Comparison of ENCODE assay signal across 11 cellular contexts in genomic region chr2:42923632-42924425, GRCh38.
DNase-seq lines count a peak whose midpoint lies in the region; TF ChIP-seq lines count a peak whose summit lies in the region.
"Had no signal": no experiment of that assay in that cellular context is flagged by ENCODE, and none has a peak within 500 bp of the region (broad histone marks: within the 10 kb centered on the region; RNA-seq: fewer than 3 reads in every experiment).

No MANE protein-coding gene starts in this region.

- H3K4me3 Mint-ChIP-seq in type B pancreatic cell = peak overlapping the region; percentile 55

- DNase-seq in DMS 273 (lab: John Stamatoyannopoulos, UW; ENCODE audit: unreplicated experiment) = peak; percentile 27
- no peak for DNase-seq in DMS 273 treated with DMSO at 0.1 percent for 48 hours (lab: John Stamatoyannopoulos, UW)
- peak; percentile 60 for DNase-seq in epithelial cell of esophagus (ENCODE audit: low read depth)
- no peak for DNase-seq in type B pancreatic cell (ENCODE audit: extremely low spot score, unreplicated experiment)
- DNase-seq in activated CD4-positive, CD25-positive, alpha-beta regulatory T cell (lab: John Stamatoyannopoulos, UW) = no peak
- DNase-seq in SIG-M5 treated with dmso at 0.1 percent for 504 hours (lab: John Stamatoyannopoulos, UW; ENCODE audit: unreplicated experiment) = no peak
- DNase-seq in activated naive CD4-positive, alpha-beta T cell treated with anti-CD3 and anti-CD28 coated beads, Interleukin-2, amount 50 U/mL, for 16 hours = no peak
- DNase-seq: stimulated activated CD4-positive, alpha-beta T cell treated with anti-CD3 and anti-CD28 coated beads, Interleukin-2, amount 100 ng/mL, for 24 hours had no signal

- H3K27ac Mint-ChIP-seq in type B pancreatic cell = peak overlapping the region; percentile 92

- H3K4me1 Mint-ChIP-seq in type B pancreatic cell (ENCODE audit: unreplicated experiment) = peaks cover 77% of the 10 kb centered on the region

- H3K9me3 Mint-ChIP-seq in type B pancreatic cell = no peaks in the 10 kb centered on the region
- H3K9me3 Mint-ChIP-seq: activated naive CD4-positive, alpha-beta T cell treated with anti-CD3 and anti-CD28 coated beads, Interleukin-2, amount 50 U/mL, for 72 hours had no signal

- H3K4me3 ChIP-seq in epithelial cell of esophagus (ENCODE audit: low read length) (no peak overlapping the region), muscle layer of duodenum (ENCODE audit: low read depth in 1 of 2, low read length in 2 of 2) (peak overlapping the region in 1 of 2 donors; percentile 43)

- no peaks in the 10 kb centered on the region for H3K27me3 Mint-ChIP-seq in type B pancreatic cell

- peak overlapping the region; percentile 98 for H3K27ac ChIP-seq in muscle layer of duodenum (ENCODE audit: low read length)
- H3K27ac ChIP-seq: 22Rv1 had no signal

- no peaks in the 10 kb centered on the region for H3K27me3 ChIP-seq in muscle layer of duodenum (ENCODE audit: low read depth, low read length)

- peaks cover 6% of the 10 kb centered on the region for H3K36me3 Mint-ChIP-seq in type B pancreatic cell
- H3K36me3 Mint-ChIP-seq: activated naive CD4-positive, alpha-beta T cell treated with anti-CD3 and anti-CD28 coated beads, Interleukin-2, amount 50 U/mL, for 72 hours had no signal

- no peaks in the 10 kb centered on the region for H3K9me3 ChIP-seq in muscle layer of duodenum (ENCODE audit: control insufficient read depth in 1 of 2, low read length in 2 of 2)

- peaks cover 47 to 53% of the 10 kb centered on the region in 2 donors for H3K4me1 ChIP-seq in muscle layer of duodenum (ENCODE audit: control insufficient read depth in 1 of 2, insufficient read depth in 2 of 2, low read length in 2 of 2)

- TF ChIP-seq CTCF in epithelial cell of esophagus (IDR thresholded peaks at IDR 0.05; ENCODE audit: insufficient read depth, low read depth, low read length, missing control alignments) (no peak), type B pancreatic cell (conservative IDR thresholded peaks at IDR 0.05) (no peak)

- no peaks in the 10 kb centered on the region for H3K36me3 ChIP-seq in muscle layer of duodenum (ENCODE audit: control insufficient read depth in 1 of 2, insufficient read depth in 2 of 2, low read length in 2 of 2)

Comparison
In these comparisons a context has a peak if more than half of its experiments do, and no peak if none do; other contexts are left out.
1. DNase-seq: peak in DMS 273 (single experiment) and epithelial cell of esophagus (single experiment); none in DMS 273 treated with DMSO at 0.1 percent for 48 hours (single experiment), type B pancreatic cell (single experiment), activated CD4-positive, CD25-positive, alpha-beta regulatory T cell (0 of 4), SIG-M5 treated with dmso at 0.1 percent for 504 hours (single experiment) and activated naive CD4-positive, alpha-beta T cell treated with anti-CD3 and anti-CD28 coated beads, Interleukin-2, amount 50 U/mL, for 16 hours (single experiment).